In the genomic region with DNA sequence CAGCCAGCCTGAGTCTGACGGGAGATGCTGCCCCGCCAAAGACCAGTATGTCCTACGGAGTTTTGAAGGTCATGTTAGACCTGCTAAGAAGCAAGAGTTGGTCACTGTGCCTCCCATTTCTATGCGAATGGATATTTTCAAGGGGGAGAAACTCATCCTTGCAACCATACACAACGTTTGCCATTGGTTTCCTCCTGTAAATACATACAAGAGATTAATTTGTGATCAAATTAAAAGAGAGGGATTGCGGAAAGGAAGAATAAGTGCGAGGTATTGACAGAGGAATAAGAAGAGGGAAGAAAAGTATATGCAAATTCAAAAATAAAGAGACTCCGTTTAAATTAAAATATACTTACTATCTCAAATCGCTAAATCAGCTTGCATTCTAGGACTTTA, we compare ENCODE assay signal across 8 cellular contexts. TPM values are rescaled to one million over a fixed set of nuclear protein-coding genes. Genes with fewer than 3 reads are reported as not detected.
A peak's percentile ranks its signal among the peaks of the same experiment; 100 is the strongest.
DNase-seq lines count a peak whose midpoint lies in the region; ATAC-seq and TF ChIP-seq lines count a peak whose summit lies in the region.

No MANE protein-coding gene starts in this region.

- H3K27me3 Mint-ChIP-seq in CD4-positive, alpha-beta memory T cell: peaks cover 32 to 33% of the 10 kb centered on the region in 2 donors
- H3K27me3 Mint-ChIP-seq in endodermal cell (ENCODE audit: insufficient read depth): peaks cover 73% of the 10 kb centered on the region

- peaks cover 16% of the 10 kb centered on the region for H3K4me1 ChIP-seq in CD4-positive, alpha-beta memory T cell (ENCODE audit: insufficient read depth, low read length)
- H3K4me1 ChIP-seq in KMS-11 (ENCODE audit: low read depth, poor library complexity, severe bottlenecking): no peaks in the 10 kb centered on the region
- no peaks in the 10 kb centered on the region for H3K4me1 ChIP-seq in endodermal cell (ENCODE audit: control insufficient read depth, insufficient read depth, low read length)
- H3K4me1 ChIP-seq in osteoblast (ENCODE audit: insufficient read depth, low read length): no peaks in the 10 kb centered on the region

- H3K36me3 Mint-ChIP-seq in CD4-positive, alpha-beta memory T cell: peaks cover 0 to 5% of the 10 kb centered on the region in 2 donors
- H3K36me3 Mint-ChIP-seq in endodermal cell (ENCODE audit: low read depth): no peaks in the 10 kb centered on the region

- H3K4me1 Mint-ChIP-seq in CD4-positive, alpha-beta memory T cell: peaks cover 9 to 23% (median 17%) of the 10 kb centered on the region in 4 donors
- peaks cover 12% of the 10 kb centered on the region for H3K4me1 Mint-ChIP-seq in endodermal cell

- H3K9ac ChIP-seq in KMS-11 (no peak overlapping the region), endodermal cell (ENCODE audit: extremely low read depth, low read length, poor library complexity, severe bottlenecking) (no peak overlapping the region)

- peaks cover 36% of the 10 kb centered on the region for H3K27me3 ChIP-seq in CD4-positive, alpha-beta memory T cell (ENCODE audit: insufficient read depth, low read length)
- H3K27me3 ChIP-seq in KMS-11 (ENCODE audit: insufficient read depth, low read depth) (no peaks in the 10 kb centered on the region), endodermal cell (ENCODE audit: control insufficient read depth, insufficient read depth, low read length, poor library complexity, severe bottlenecking) (peaks cover 74% of the 10 kb centered on the region), osteoblast (ENCODE audit: insufficient read depth, low read length) (peaks cover 72% of the 10 kb centered on the region)

- no peaks in the 10 kb centered on the region for H3K9me3 ChIP-seq in CD4-positive, alpha-beta memory T cell (ENCODE audit: control insufficient read depth in 1 of 2, low read length in 2 of 2)
- H3K9me3 ChIP-seq in endodermal cell (ENCODE audit: control insufficient read depth, low read length) (no peaks in the 10 kb centered on the region), osteoblast (ENCODE audit: low read depth, low read length) (no peaks in the 10 kb centered on the region)

- CTCF ChIA-PET in CD4-positive, alpha-beta memory T cell (lab: Charles Lee; ENCODE audit: partially characterized antibody): no interaction called here

- peak overlapping the region; percentile 78 to 89 (median 86) for H3K4me3 Mint-ChIP-seq in CD4-positive, alpha-beta memory T cell
- H3K4me3 Mint-ChIP-seq in endodermal cell: peak overlapping the region; percentile 71

- H2AFZ ChIP-seq in KMS-11 (ENCODE audit: low read depth) (peak overlapping the region; percentile 64; the same call in 1 of the 2 replicates), osteoblast (ENCODE audit: low read length) (no peak overlapping the region)

- no peak for ATAC-seq in GM19395 (IDR thresholded peaks at IDR 0.05; ENCODE audit: unreplicated experiment)

- intact Hi-C loops in CD4-positive, alpha-beta memory T cell (cut with micrococcal nuclease): no loop called here

- H3K79me2 ChIP-seq in KMS-11 (ENCODE audit: insufficient read depth, low read depth) (no peaks in the 10 kb centered on the region), osteoblast (ENCODE audit: insufficient read depth, low read length) (no peaks in the 10 kb centered on the region)

- 43 to 62% methylated on average over 2 to 9 of the region's 9 CpGs for WGBS in endodermal cell (ENCODE audit: insufficient coverage in 1 of 2, insufficient read length in 1 of 2), 2 experiments

- no peak overlapping the region for H3K4me3 ChIP-seq in CD4-positive, alpha-beta memory T cell (ENCODE audit: low read length in 2 of 2)
- H3K4me3 ChIP-seq in KMS-11 (IDR thresholded peaks at IDR 0.05; ENCODE audit: insufficient read depth, low read depth, low read length): no peak overlapping the region
- peak overlapping the region; percentile 80 for H3K4me3 ChIP-seq in endodermal cell (ENCODE audit: low read length)
- H3K4me3 ChIP-seq in osteoblast (ENCODE audit: insufficient read depth, low read length): peak overlapping the region; percentile 64

- TF ChIP-seq CTCF in KMS-11 (conservative IDR thresholded peaks at IDR 0.05; ENCODE audit: low read depth, low read length) (no peak), endodermal cell (conservative IDR thresholded peaks at IDR 0.05) (no peak), osteoblast (IDR thresholded peaks at IDR 0.05; ENCODE audit: extremely low read depth, low read depth, low read length) (no peak)

- peak overlapping the region in 1 of 7 donors; percentile 72 for H3K27ac Mint-ChIP-seq in CD4-positive, alpha-beta memory T cell
- no peak overlapping the region for H3K27ac Mint-ChIP-seq in endodermal cell

- H3K9me3 Mint-ChIP-seq in CD4-positive, alpha-beta memory T cell: peaks cover 0 to 2% (median 0%) of the 10 kb centered on the region in 8 donors
- H3K9me3 Mint-ChIP-seq in endodermal cell: no peaks in the 10 kb centered on the region

- H3K4me2 ChIP-seq in KMS-11: peak overlapping the region; percentile 47; the same call in 1 of the 2 replicates
- peak overlapping the region; percentile 73 for H3K4me2 ChIP-seq in osteoblast (ENCODE audit: insufficient read depth, low read length)

- POLR2A ChIA-PET in CD4-positive, alpha-beta memory T cell (lab: Charles Lee; ENCODE audit: partially characterized antibody): no interaction called here

- H4K20me1 ChIP-seq in KMS-11 (ENCODE audit: insufficient read depth) (no peaks in the 10 kb centered on the region), osteoblast (ENCODE audit: insufficient read depth, low read length) (no peaks in the 10 kb centered on the region)

- no peaks in the 10 kb centered on the region for H3K36me3 ChIP-seq in CD4-positive, alpha-beta memory T cell (ENCODE audit: insufficient read depth, low read length)
- H3K36me3 ChIP-seq in KMS-11 (ENCODE audit: insufficient read depth) (no peaks in the 10 kb centered on the region), endodermal cell (ENCODE audit: control insufficient read depth, insufficient read depth, low read length) (no peaks in the 10 kb centered on the region), osteoblast (ENCODE audit: insufficient read depth, low read length) (no peaks in the 10 kb centered on the region)

- H3K27ac ChIP-seq in CD4-positive, alpha-beta memory T cell (ENCODE audit: low read depth, low read length): no peak overlapping the region
- no peak overlapping the region for H3K27ac ChIP-seq in KMS-11
- no peak overlapping the region for H3K27ac ChIP-seq in endodermal cell (ENCODE audit: low read depth, low read length)
- H3K27ac ChIP-seq in osteoblast (ENCODE audit: low read depth, low read length): no peak overlapping the region

- no peak for DNase-seq in CD4-positive, alpha-beta memory T cell
- DNase-seq in endodermal cell (no peak), osteoblast (ENCODE audit: insufficient read length, low spot score, missing footprints) (peak; percentile 78), MV-4-11 (lab: John Stamatoyannopoulos, UW) (no peak), NCI-H446 treated with DMSO at 0.1 percent for 48 hours (lab: John Stamatoyannopoulos, UW) (no peak), NCI-H2227 treated with DMSO at 0.1 percent for 48 hours (lab: John Stamatoyannopoulos, UW) (no peak)

RNA-seq across cellular contexts. Expression of a gene that starts 0.8 kb away (rescaled TPM):
- total RNA-seq in CD4-positive, alpha-beta memory T cell: under 1 TPM; 0.47 to 0.64 TPM
- polyA plus RNA-seq in CD4-positive, alpha-beta memory T cell: not detected
- total RNA-seq in endodermal cell (under 1 TPM; 0.93 to 0.95 TPM), osteoblast (2.4 and 4.3 TPM in 2 replicates)
- polyA plus RNA-seq in endodermal cell (2013, experiment 1 of 2): 6.4 TPM
- 4.7 TPM for polyA plus RNA-seq in endodermal cell (2013, experiment 2 of 2)

Comparison
In these comparisons a context has a peak if more than half of its experiments do, and no peak if none do; other contexts are left out.
1. H3K4me3 ChIP-seq: peak in endodermal cell (single experiment) and osteoblast (single experiment); none in CD4-positive, alpha-beta memory T cell (0 of 2) and KMS-11 (single experiment).